1 cellular context compared by ENCODE assay signal in genomic region chr6:124389127-124389526, GRCh38.
TF ChIP-seq lines count a peak whose summit lies in the region.

No MANE protein-coding gene starts in this region.

TF ChIP-seq in GM23338, 12 proteins besides CTCF, POLR2A, EP300 and RAD21 (continued from another document):
- no peak for TF ChIP-seq ZNF462 (CRISPR knock-in tag; IDR thresholded peaks at IDR 0.05)
- TF ChIP-seq EZH2 (IDR thresholded peaks at IDR 0.05; ENCODE audit: low read depth, unreplicated experiment), result no peak
- no peak for TF ChIP-seq CREB1 (CRISPR knock-in tag; IDR thresholded peaks at IDR 0.05; ENCODE audit: low read depth)
- TF ChIP-seq ZNF114 (CRISPR knock-in tag; IDR thresholded peaks at IDR 0.05), result no peak
- no peak for TF ChIP-seq STAT1 (IDR thresholded peaks at IDR 0.05; ENCODE audit: unreplicated experiment)
